ENCODE assay signal across 20 cellular contexts in genomic region chr11:69470301-69470700, GRCh38. TPM values are rescaled to one million over a fixed set of nuclear protein-coding genes. Genes with fewer than 3 reads are reported as not detected.
DNase-seq lines count a peak whose midpoint lies in the region; ATAC-seq and TF ChIP-seq lines count a peak whose summit lies in the region.
"Had no signal": no experiment of that assay in that cellular context is flagged by ENCODE, and none has a peak within 500 bp of the region (broad histone marks: within the 10 kb centered on the region; RNA-seq: fewer than 3 reads in every experiment).

No MANE protein-coding gene starts in this region.

- H3K36me3 ChIP-seq in Caco-2 (ENCODE audit: control insufficient read depth, insufficient read depth, low read length) (no peaks in the 10 kb centered on the region), colonic mucosa (no peaks in the 10 kb centered on the region), liver (ENCODE audit: control insufficient read depth in 4 of 4, insufficient read depth in 3 of 4, low read depth in 1 of 4, low read length in 3 of 4) (no peaks in the 10 kb centered on the region)

- no peaks in the 10 kb centered on the region for H3K36me3 Mint-ChIP-seq in Caco-2 (ENCODE audit: insufficient read depth, unreplicated experiment)

- CTCF ChIA-PET in Caco-2 (lab: Charles Lee): interaction anchor here (0.5 kb wide), 1 partner anchor 55 kb away, joined by 10 read pairs; no protein-coding TSS in a partner anchor

- H3K9ac ChIP-seq in colonic mucosa (ENCODE audit: low read depth in 2 of 2, low read length in 2 of 2) (peak overlapping the region in 1 of 2 donors; percentile 52), liver (ENCODE audit: low read depth in 1 of 2, low read length in 2 of 2) (no peak overlapping the region)

- H3K4me3 ChIP-seq in Caco-2 (ENCODE audit: low read depth, low read length): no peak overlapping the region
- no peak overlapping the region for H3K4me3 ChIP-seq in colonic mucosa
- no peak overlapping the region for H3K4me3 ChIP-seq in liver (ENCODE audit: low read depth in 1 of 3, low read length in 3 of 3)
- H3K4me3 ChIP-seq: A549, GM12878 had no signal

- intact Hi-C loops in Caco-2 (cut with micrococcal nuclease; ENCODE audit: unreplicated experiment): loop anchor here (1.0 kb wide), 1 partner anchor 10 kb away; no protein-coding TSS in a partner anchor
- intact Hi-C loops in colonic mucosa (cut with DNase I): no loop called here
- intact Hi-C loops in posterior vena cava (cut with DNase I): loop anchor here in 1 of 2 donors (10.0 kb wide), 1 partner anchor 304 kb away; the partner anchor contains the start of gene FGF4

- TF ChIP-seq CTCF in Caco-2 (IDR thresholded peaks at IDR 0.05; ENCODE audit: insufficient read depth in 1 of 2, low read depth in 1 of 2, low read length in 1 of 2, severe bottlenecking in 1 of 2, unreplicated experiment in 1 of 2): no peak
- no peak for TF ChIP-seq CTCF in colonic mucosa (IDR thresholded peaks at IDR 0.05)
- no peak for TF ChIP-seq CTCF in liver (IDR thresholded peaks at IDR 0.05; ENCODE audit: low read depth, low read length, missing input control)

- peaks cover 13% of the 10 kb centered on the region for H3K9me3 Mint-ChIP-seq in Caco-2 (ENCODE audit: unreplicated experiment)

- H3K9me3 ChIP-seq in Caco-2: peaks cover 12% of the 10 kb centered on the region; the same call in 1 of the 2 replicates
- H3K9me3 ChIP-seq in colonic mucosa: no peaks in the 10 kb centered on the region
- no peaks in the 10 kb centered on the region for H3K9me3 ChIP-seq in liver (ENCODE audit: control insufficient read depth in 4 of 4, low read length in 3 of 4)

- no peaks in the 10 kb centered on the region for H3K27me3 Mint-ChIP-seq in Caco-2 (ENCODE audit: insufficient read depth, unreplicated experiment)

- DNase-seq in Caco-2 (peak in 1 of 2 experiments; percentile 43), colonic mucosa (peak; percentile 63), posterior vena cava (ENCODE audit: low spot score) (peak; percentile 10), cerebellum (ENCODE audit: low spot score) (no peak)
- no peak for DNase-seq in stimulated activated CD4-positive, alpha-beta T cell treated with anti-CD3 and anti-CD28 coated beads, Interleukin-4, amount 100 ng/mL, for 24 hours
- DNase-seq: Calu3; CD4-positive, alpha-beta memory T cell; EL; GOT3; KG1; MV-4-11; NCI-H1694 treated with DMSO at 0.1 percent for 48 hours; NCI-H510A treated with DMSO at 0.1 percent for 48 hours; SIG-M5 had no signal

- TF ChIP-seq RAD21 in liver (IDR thresholded peaks at IDR 0.05): peak; percentile 62

- peak overlapping the region; percentile 42 for H3K27ac Mint-ChIP-seq in Caco-2 (ENCODE audit: unreplicated experiment)
- H3K27ac Mint-ChIP-seq: CD4-positive, alpha-beta memory T cell had no signal

- peak overlapping the region; percentile 22 for H3K27ac ChIP-seq in colonic mucosa
- H3K27ac ChIP-seq in liver (ENCODE audit: low read depth in 1 of 2, low read length in 2 of 2): no peak overlapping the region

- 35% methylated on average over 9 of the region's 9 CpGs for WGBS in liver

- peaks cover 26% of the 10 kb centered on the region for H3K4me1 Mint-ChIP-seq in Caco-2 (ENCODE audit: low read depth, unreplicated experiment)
- H3K4me1 Mint-ChIP-seq: CD4-positive, alpha-beta memory T cell had no signal

- H3K4me1 ChIP-seq in Caco-2: peaks cover 38% of the 10 kb centered on the region
- H3K4me1 ChIP-seq in colonic mucosa: no peaks in the 10 kb centered on the region
- peaks cover 7 to 20% (median 16%) of the 10 kb centered on the region in 4 donors for H3K4me1 ChIP-seq in liver (ENCODE audit: control insufficient read depth in 4 of 4, insufficient read depth in 4 of 4, low read length in 3 of 4)
- H3K4me1 ChIP-seq: A549 had no signal

- no peak for ATAC-seq in HG02678 (IDR thresholded peaks at IDR 0.05; ENCODE audit: unreplicated experiment)
- ATAC-seq: A549, GM12878 had no signal

- POLR2A ChIA-PET in Caco-2 (lab: Charles Lee): no interaction called here

- BruUV-seq in Caco-2 (replicated peaks; lab: Mats Ljungman, UMichigan): no TSS peak

- no peak overlapping the region for H3K4me3 Mint-ChIP-seq in Caco-2 (ENCODE audit: unreplicated experiment)
- H3K4me3 Mint-ChIP-seq: CD4-positive, alpha-beta memory T cell had no signal

- H3K27me3 ChIP-seq in Caco-2 (replicated peaks; ENCODE audit: control insufficient read depth, insufficient read depth, low read length) (no peaks in the 10 kb centered on the region), colonic mucosa (no peaks in the 10 kb centered on the region), liver (ENCODE audit: control insufficient read depth in 4 of 4, insufficient read depth in 4 of 4, low read length in 3 of 4) (no peaks in the 10 kb centered on the region)

TF ChIP-seq in liver, 16 proteins besides CTCF, POLR2A, EP300 and RAD21:
- peak; percentile 35 to 59 for TF ChIP-seq JUND (IDR thresholded peaks at IDR 0.05)
- TF ChIP-seq HNF4A (conservative IDR thresholded peaks at IDR 0.05): peak; percentile 98
- TF ChIP-seq TAF1 (conservative IDR thresholded peaks at IDR 0.05): no peak
- peak in 1 of 2 donors; percentile 52 for TF ChIP-seq EGR1 (IDR thresholded peaks at IDR 0.05; ENCODE audit: low read depth in 2 of 2)
- no peak for TF ChIP-seq ZBTB33 (IDR thresholded peaks at IDR 0.05)
- peak; percentile 58 for TF ChIP-seq REST (IDR thresholded peaks at IDR 0.05)
- TF ChIP-seq RXRA (IDR thresholded peaks at IDR 0.05): peak; percentile 76 to 92
- TF ChIP-seq GABPA (IDR thresholded peaks at IDR 0.05 in 1 of 2, conservative IDR thresholded peaks at IDR 0.05 in 1 of 2): peak in 1 of 2 donors; percentile 19
- peak; percentile 82 for TF ChIP-seq NR2F2 (IDR thresholded peaks at IDR 0.05)
- peak; percentile 93 for TF ChIP-seq SP1 (IDR thresholded peaks at IDR 0.05)
- peak; percentile 73 for TF ChIP-seq YY1 (IDR thresholded peaks at IDR 0.05)
- TF ChIP-seq FOXA1 (IDR thresholded peaks at IDR 0.05): no peak
- TF ChIP-seq HNF4G (IDR thresholded peaks at IDR 0.05): peak; percentile 94
TF ChIP-seq in liver: peak in this region for 10.

RNA-seq across cellular contexts. Expression of gene LINC01488, which starts 11.2 kb away (rescaled TPM):
- total RNA-seq in Caco-2 (2022) (0.12 TPM in 1 of 2 replicates, not detected in the other), colonic mucosa (not detected), liver (under 1 TPM; 0.05 to 0.59 TPM), posterior vena cava (not detected), cerebellum (not detected)
- 1 to 10 TPM in 1 of 2 donors, under 1 TPM in 1; 0.61 to 2.3 TPM for polyA plus RNA-seq in liver
- total RNA-seq: Calu3; CD4-positive, alpha-beta memory T cell; GM12878; RPMI7951 had no signal
- polyA plus RNA-seq: BJ; CD4-positive, alpha-beta memory T cell; GM12878 had no signal

Comparison
In these comparisons a context has a peak if more than half of its experiments do, and no peak if none do; other contexts are left out.
1. DNase-seq: peak in colonic mucosa (single experiment) and posterior vena cava (single experiment); none in stimulated activated CD4-positive, alpha-beta T cell treated with anti-CD3 and anti-CD28 coated beads, Interleukin-4, amount 100 ng/mL, for 24 hours (single experiment) and cerebellum (single experiment).